ENCODE assay signal across 8 cellular contexts in the genomic region with DNA sequence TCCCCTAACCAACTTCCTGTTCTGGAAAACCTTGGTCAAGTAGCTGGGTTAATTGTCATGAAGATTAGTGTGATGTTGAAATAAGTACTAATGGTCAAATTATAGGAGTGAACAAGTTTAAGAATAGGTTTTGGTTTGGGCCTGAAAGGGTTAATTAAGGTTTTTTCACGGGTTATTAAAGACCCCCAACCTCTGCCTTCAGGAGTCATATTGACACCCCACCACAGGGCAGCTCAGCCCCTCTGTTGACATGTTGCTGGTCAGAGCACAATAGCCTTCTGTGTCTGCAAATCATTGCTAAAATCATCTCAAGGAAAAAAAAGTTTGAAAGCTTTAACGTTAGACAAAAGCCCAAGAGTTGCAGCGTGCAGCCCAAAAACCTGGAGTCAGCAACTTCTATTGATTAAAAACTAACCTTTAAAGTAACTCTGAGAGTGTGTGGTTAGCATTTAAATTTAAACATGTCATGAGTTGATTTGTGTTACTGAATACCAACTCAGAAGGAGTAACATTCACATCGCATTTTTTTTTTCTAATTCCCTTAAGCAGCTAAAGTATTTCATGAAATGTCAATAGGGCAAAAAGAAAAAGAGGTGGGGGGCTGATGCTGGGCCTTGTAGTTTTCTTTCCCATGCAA.
DNase-seq lines count a peak whose midpoint lies in the region; ATAC-seq, FAIRE-seq and TF ChIP-seq lines count a peak whose summit lies in the region.

No MANE protein-coding gene starts in this region.

- no peak overlapping the region for H2AFZ ChIP-seq in HepG2 (ENCODE audit: low read length)

- H3K36me3 ChIP-seq in HepG2 (replicated peaks in 1 of 2; ENCODE audit: control insufficient read depth in 1 of 2, insufficient read depth in 2 of 2, low read length in 2 of 2): peaks cover 1 to 26% of the 10 kb centered on the region in 2 experiments
- H3K36me3 ChIP-seq in right lobe of liver: peaks cover 0 to 22% (median 1%) of the 10 kb centered on the region in 4 donors
- peaks cover 15% of the 10 kb centered on the region for H3K36me3 ChIP-seq in muscle layer of colon (ENCODE audit: insufficient read depth, low read length)
- H3K36me3 ChIP-seq in aorta (ENCODE audit: control insufficient read depth in 1 of 2, insufficient read depth in 2 of 2, low read length in 1 of 2): no peaks in the 10 kb centered on the region
- peaks cover 0 to 8% (median 0%) of the 10 kb centered on the region in 3 donors for H3K36me3 ChIP-seq in Peyer's patch

- 14% methylated on average over 4 of the region's 4 CpGs for WGBS in HepG2 (ENCODE audit: low lambda C conversion rate)
- WGBS in right lobe of liver (ENCODE audit: insufficient coverage, low coverage, low lambda C conversion rate, missing lambda C conversion rate): 13% methylated on average over 4 of the region's 4 CpGs
- 2% methylated on average over 4 of the region's 4 CpGs for WGBS in aorta, 2 donors

- H3K27me3 ChIP-seq in HepG2 (ENCODE audit: control insufficient read depth in 1 of 2, insufficient read depth in 2 of 2, low read length in 2 of 2) (no peaks in the 10 kb centered on the region), right lobe of liver (no peaks in the 10 kb centered on the region), muscle layer of colon (ENCODE audit: control insufficient read depth in 1 of 2, insufficient read depth in 2 of 2, low read length in 2 of 2) (no peaks in the 10 kb centered on the region), aorta (ENCODE audit: control insufficient read depth in 1 of 2, insufficient read depth in 2 of 2, low read length in 1 of 2) (no peaks in the 10 kb centered on the region), Peyer's patch (no peaks in the 10 kb centered on the region)

- H3K9ac ChIP-seq in HepG2 (ENCODE audit: insufficient read depth, low read depth, low read length) (no peak overlapping the region), muscle layer of colon (ENCODE audit: low read length) (no peak overlapping the region)

- TF ChIP-seq POLR2A in HepG2 (IDR thresholded peaks at IDR 0.05; ENCODE audit: insufficient read depth in 1 of 2, low read depth in 2 of 2, low read length in 2 of 2) (no peak), right lobe of liver (IDR thresholded peaks at IDR 0.05) (no peak), Peyer's patch (IDR thresholded peaks at IDR 0.05) (no peak)

- FAIRE-seq in HepG2 (lab: Jason Lieb, UNC): no peak

- H3K4me3 ChIP-seq in HepG2 (replicated peaks in 1 of 3; ENCODE audit: insufficient read depth in 1 of 3, low read depth in 2 of 3, low read length in 3 of 3) (no peak overlapping the region), right lobe of liver (no peak overlapping the region), coronary artery (no peak overlapping the region), muscle layer of colon (ENCODE audit: low read depth in 1 of 2, low read length in 2 of 2) (no peak overlapping the region), aorta (ENCODE audit: low read length in 2 of 2) (no peak overlapping the region), Peyer's patch (no peak overlapping the region)

- H3K4me2 ChIP-seq in HepG2 (ENCODE audit: low read depth, low read length): 0 out of 2 replicates have a peak overlapping the region, but pooled peaks have one; percentile 4

- H4K20me1 ChIP-seq in HepG2 (ENCODE audit: insufficient read depth, low read length): peaks cover 25% of the 10 kb centered on the region

- H3K27ac ChIP-seq in HepG2 (ENCODE audit: extremely low read length, insufficient read depth, low read length) (peak overlapping the region; percentile 36), right lobe of liver (no peak overlapping the region), coronary artery (peak overlapping the region; percentile 70 to 77), muscle layer of colon (ENCODE audit: low read depth, low read length) (peak overlapping the region; percentile 65), aorta (ENCODE audit: low read depth in 1 of 2, low read length in 2 of 2) (peak overlapping the region; percentile 77 to 91), Peyer's patch (peak overlapping the region in 1 of 4 donors; percentile 53)

- H3K4me1 ChIP-seq in HepG2 (ENCODE audit: insufficient read depth, low read length): peaks cover 48% of the 10 kb centered on the region
- H3K4me1 ChIP-seq in right lobe of liver: peaks cover 0 to 24% (median 10%) of the 10 kb centered on the region in 4 donors
- peaks cover 47% of the 10 kb centered on the region for H3K4me1 ChIP-seq in muscle layer of colon (ENCODE audit: insufficient read depth, low read length)
- H3K4me1 ChIP-seq in aorta (ENCODE audit: control insufficient read depth in 1 of 2, insufficient read depth in 2 of 2, low read length in 2 of 2): peaks cover 3 to 11% of the 10 kb centered on the region in 2 donors
- peaks cover 0 to 37% (median 3%) of the 10 kb centered on the region in 4 donors for H3K4me1 ChIP-seq in Peyer's patch

- TF ChIP-seq CTCF in HepG2 (CRISPR knock-in tag; IDR thresholded peaks at IDR 0.05) (no peak), right lobe of liver (IDR thresholded peaks at IDR 0.05) (no peak), coronary artery (IDR thresholded peaks at IDR 0.05) (no peak), Peyer's patch (IDR thresholded peaks at IDR 0.05) (no peak)

- no peak for TF ChIP-seq RAD21 in HepG2 (CRISPR knock-in tag; IDR thresholded peaks at IDR 0.05)

- no peak for DNase-seq in HepG2 (ENCODE audit: low spot score)
- DNase-seq in right lobe of liver: no peak
- no peak for DNase-seq in coronary artery (ENCODE audit: low spot score)
- DNase-seq in aorta: no peak
- DNase-seq in T-helper 1 cell: no peak
- DNase-seq in Peyer's patch: no peak
- no peak for DNase-seq in activated gamma-delta T cell (lab: John Stamatoyannopoulos, UW)

- intact Hi-C loops in HepG2 (cut with micrococcal nuclease; ENCODE audit: unreplicated experiment): loop anchor here (2.0 to 5.0 kb wide), 2 partner anchors 472 to 605 kb away; no protein-coding TSS in a partner anchor
- intact Hi-C loops in right lobe of liver (cut with DNase I): loop anchor here in 1 of 2 donors (10.0 kb wide), 1 partner anchor 408 kb away; no protein-coding TSS in a partner anchor
- intact Hi-C loops in aorta (cut with DNase I): loop anchor here (2.0 to 5.0 kb wide), 8 partner anchors 50 to 480 kb away; partner anchors contain the start of gene NFIA (in 1 of the 2)

- H3K9me3 ChIP-seq in HepG2 (ENCODE audit: low read length) (no peaks in the 10 kb centered on the region), right lobe of liver (no peaks in the 10 kb centered on the region), muscle layer of colon (ENCODE audit: low read length) (no peaks in the 10 kb centered on the region), aorta (ENCODE audit: control insufficient read depth, low read length) (no peaks in the 10 kb centered on the region), Peyer's patch (no peaks in the 10 kb centered on the region)

- CTCF ChIA-PET in HepG2 (lab: Yijun Ruan, JAX; ENCODE audit: low intra/inter-chr PET ratio, low total read pairs): no interaction called here

- TF ChIP-seq EP300 in HepG2 (IDR thresholded peaks at IDR 0.05; ENCODE audit: low read depth in 2 of 2, low read length in 2 of 2): no peak
- TF ChIP-seq EP300 in HepG2 (CRISPR knock-in tag; IDR thresholded peaks at IDR 0.05; ENCODE audit: borderline replicate concordance): no peak

- BruUV-seq in HepG2 (replicated peaks; lab: Mats Ljungman, UMichigan): no TSS peak

- POLR2A ChIA-PET in HepG2 (lab: Yijun Ruan, JAX): no interaction called here

- in situ Hi-C loops in HepG2 (cut with HindIII; ENCODE audit: extremely low pct_ligation_motif_present, low pct_unique_long_range_greater_than_20kb): loop anchor here (5.0 to 10.0 kb wide), 2 partner anchors 400 to 478 kb away; no protein-coding TSS in a partner anchor

- H3K79me2 ChIP-seq in HepG2 (ENCODE audit: insufficient read depth, low read length): no peaks in the 10 kb centered on the region

- ATAC-seq in HepG2: peak; percentile 9; the same call in 2 of the 3 replicates
- no peak for ATAC-seq in right lobe of liver
- no peak for ATAC-seq in aorta (ENCODE audit: low FRiP score)

TF ChIP-seq in HepG2, 621 proteins besides CTCF, POLR2A, EP300 and RAD21 (continues in another document):
- TF ChIP-seq ISX (CRISPR knock-in tag; conservative IDR thresholded peaks at IDR 0.05): no peak
- TF ChIP-seq NR3C1 (CRISPR knock-in tag; IDR thresholded peaks at IDR 0.05): no peak
- no peak for TF ChIP-seq ZNF382 (CRISPR knock-in tag; IDR thresholded peaks at IDR 0.05; ENCODE audit: borderline replicate concordance)
- TF ChIP-seq HNRNPH1 (optimal IDR thresholded peaks at IDR 0.05; ENCODE audit: low read depth, low read length): no peak
- no peak for TF ChIP-seq MXI1 (IDR thresholded peaks at IDR 0.05; ENCODE audit: borderline replicate concordance, low read depth, low read length)
- TF ChIP-seq ZNF652 (CRISPR knock-in tag; IDR thresholded peaks at IDR 0.05; ENCODE audit: borderline replicate concordance, low read depth): peak; percentile 86
- TF ChIP-seq NRL (CRISPR knock-in tag; IDR thresholded peaks at IDR 0.05; ENCODE audit: borderline replicate concordance): no peak
- no peak for TF ChIP-seq SOX13 (IDR thresholded peaks at IDR 0.05)
- TF ChIP-seq SOX13 (CRISPR knock-in tag; conservative IDR thresholded peaks at IDR 0.05 in 1 of 2, IDR thresholded peaks at IDR 0.05 in 1 of 2): no peak
- TF ChIP-seq NR1H2 (CRISPR knock-in tag; IDR thresholded peaks at IDR 0.05; ENCODE audit: borderline replicate concordance, low read depth): no peak
- peak; percentile 13; the same call in 1 of the 2 replicates for TF ChIP-seq ZNF512B (CRISPR knock-in tag; IDR thresholded peaks at IDR 0.05; ENCODE audit: borderline replicate concordance)
- TF ChIP-seq FOXO1 (CRISPR knock-in tag; IDR thresholded peaks at IDR 0.05): no peak

Comparison
In these comparisons a context has a peak if more than half of its experiments do, and no peak if none do; other contexts are left out.
1. H3K27ac ChIP-seq: peak in HepG2 (single experiment), coronary artery (2 of 2), muscle layer of colon (single experiment) and aorta (2 of 2); none in right lobe of liver (0 of 3).